In genomic region chr1:194830387-194830786, GRCh38 we compare ENCODE assay signal across 15 cellular contexts.
A peak's percentile ranks its signal among the peaks of the same experiment; 100 is the strongest.
DNase-seq lines count a peak whose midpoint lies in the region; ATAC-seq, FAIRE-seq and TF ChIP-seq lines count a peak whose summit lies in the region.
"Had no signal": no experiment of that assay in that cellular context is flagged by ENCODE, and none has a peak within 500 bp of the region (broad histone marks: within the 10 kb centered on the region; RNA-seq: fewer than 3 reads in every experiment).

No MANE protein-coding gene starts in this region.

- no peak for FAIRE-seq in H54 (lab: Jason Lieb, UNC)
- FAIRE-seq: A204.1, endometrium had no signal

- H3K27me3 ChIP-seq in BLaER1 (no peaks in the 10 kb centered on the region), thyroid gland (no peaks in the 10 kb centered on the region)
- H3K27me3 ChIP-seq: transverse colon had no signal

- H3K9ac ChIP-seq in BLaER1, result no peak overlapping the region

- no peaks in the 10 kb centered on the region for H3K9me3 Mint-ChIP-seq in glutamatergic neuron (ENCODE audit: unreplicated experiment)
- H3K9me3 Mint-ChIP-seq: activated T-cell treated with anti-CD3 and anti-CD28 coated beads, Interleukin-2, amount 50 U/mL, for 4 hours had no signal

- H3K4me1 ChIP-seq in BLaER1 (peaks cover 28% of the 10 kb centered on the region), thyroid gland (no peaks in the 10 kb centered on the region)
- H3K4me1 ChIP-seq: transverse colon had no signal

- no peak for DNase-seq in H54 (ENCODE audit: insufficient read length, low spot score)
- no peak for DNase-seq in glutamatergic neuron
- no peak for DNase-seq in thyroid gland
- DNase-seq in SHP77 (lab: John Stamatoyannopoulos, UW), result no peak
- DNase-seq: activated T-cell treated with anti-CD3 and anti-CD28 coated beads, Interleukin-2, amount 50 U/mL, for 4 hours; midbrain; NCI-H2081; PC-3; transverse colon had no signal

- intact Hi-C loops in thyroid gland (cut with DNase I), result no loop called here

- ATAC-seq in GM19372 (IDR thresholded peaks at IDR 0.05; ENCODE audit: low read depth, unreplicated experiment) (peak; percentile 87), HG02759 (IDR thresholded peaks at IDR 0.05; ENCODE audit: unreplicated experiment) (peak; percentile 82), HG03432 (IDR thresholded peaks at IDR 0.05; ENCODE audit: unreplicated experiment) (peak; percentile 92)
- ATAC-seq: activated T-cell treated with anti-CD3 and anti-CD28 coated beads, Interleukin-2, amount 50 U/mL, for 4 hours; PC-3 had no signal

- H3K9me3 ChIP-seq in BLaER1 (no peaks in the 10 kb centered on the region), thyroid gland (no peaks in the 10 kb centered on the region)
- H3K9me3 ChIP-seq: transverse colon had no signal

- no peak overlapping the region for H3K27ac Mint-ChIP-seq in glutamatergic neuron (ENCODE audit: unreplicated experiment)

- H3K27me3 Mint-ChIP-seq in glutamatergic neuron (ENCODE audit: unreplicated experiment), result no peaks in the 10 kb centered on the region

- no peaks in the 10 kb centered on the region for H3K4me1 Mint-ChIP-seq in glutamatergic neuron (ENCODE audit: low read depth, unreplicated experiment)

- H3K36me3 ChIP-seq in BLaER1 (no peaks in the 10 kb centered on the region), thyroid gland (no peaks in the 10 kb centered on the region)
- H3K36me3 ChIP-seq: transverse colon had no signal

- H3K36me3 Mint-ChIP-seq in glutamatergic neuron (ENCODE audit: unreplicated experiment), result no peaks in the 10 kb centered on the region

- TF ChIP-seq CTCF in glutamatergic neuron (IDR thresholded peaks at IDR 0.05; ENCODE audit: partially characterized antibody, unreplicated experiment) (no peak), thyroid gland (IDR thresholded peaks at IDR 0.05) (no peak)

- no peak for TF ChIP-seq POLR2A in H54 (IDR thresholded peaks at IDR 0.05; ENCODE audit: low read depth, low read length)
- no peak for TF ChIP-seq POLR2A in thyroid gland (IDR thresholded peaks at IDR 0.05)

- H3K4me2 ChIP-seq in BLaER1, result peak overlapping the region; percentile 74

- H3K4me3 ChIP-seq in BLaER1, result no peak overlapping the region
- H3K4me3 ChIP-seq in thyroid gland (replicated peaks in 1 of 3), result no peak overlapping the region
- H3K4me3 ChIP-seq: transverse colon had no signal

- H4K20me1 ChIP-seq in BLaER1, result no peaks in the 10 kb centered on the region

- H3K27ac ChIP-seq in BLaER1 (peak overlapping the region; percentile 52), thyroid gland (no peak overlapping the region)
- H3K27ac ChIP-seq: transverse colon had no signal

- no peak overlapping the region for H3K4me3 Mint-ChIP-seq in glutamatergic neuron (ENCODE audit: unreplicated experiment)
- H3K4me3 Mint-ChIP-seq: activated T-cell treated with anti-CD3 and anti-CD28 coated beads, Interleukin-2, amount 50 U/mL, for 4 hours had no signal
